Comparison of ENCODE assay signal across 2 cellular contexts in genomic region chr15:45224596-45225217, GRCh38.
A peak's percentile ranks its signal among the peaks of the same experiment; 100 is the strongest.
TF ChIP-seq lines count a peak whose summit lies in the region.

No MANE protein-coding gene starts in this region.

TF ChIP-seq in A549, 52 proteins besides CTCF, POLR2A, EP300 and RAD21:
- TF ChIP-seq ZNF302 (CRISPR knock-in tag; IDR thresholded peaks at IDR 0.05) (no peak), NFE2L2 (conservative IDR thresholded peaks at IDR 0.05; ENCODE audit: low read length) (no peak), CEBPB (IDR thresholded peaks at IDR 0.05) (no peak), RNF2 (IDR thresholded peaks at IDR 0.05; ENCODE audit: borderline replicate concordance, low read depth) (no peak), SMC3 (IDR thresholded peaks at IDR 0.05) (no peak), RARB (CRISPR knock-in tag; IDR thresholded peaks at IDR 0.05) (no peak), SREBF2 (IDR thresholded peaks at IDR 0.05) (no peak), MAFK (IDR thresholded peaks at IDR 0.05; ENCODE audit: partially characterized antibody) (peak; percentile 84), ZC3H11A (IDR thresholded peaks at IDR 0.05) (no peak)

TF ChIP-seq in HepG2, 621 proteins besides CTCF, POLR2A, EP300 and RAD21:
- TF ChIP-seq ZNF772 (CRISPR knock-in tag; IDR thresholded peaks at IDR 0.05) = no peak
- TF ChIP-seq MAFF (IDR thresholded peaks at IDR 0.05; ENCODE audit: low read depth, low read length) = peak; percentile 96
- TF ChIP-seq MAFK (conservative IDR thresholded peaks at IDR 0.05 in 1 of 2, IDR thresholded peaks at IDR 0.05 in 1 of 2; ENCODE audit: low read length in 2 of 2) = peak; percentile 95 to 98
- TF ChIP-seq ZNF615 (CRISPR knock-in tag; IDR thresholded peaks at IDR 0.05; ENCODE audit: borderline replicate concordance) = no peak
